ENCODE assay signal across 1 cellular context in genomic region chr19:3987619-3988371, GRCh38.
TF ChIP-seq lines count a peak whose summit lies in the region.

No MANE protein-coding gene starts in this region.

TF ChIP-seq in A549, 52 proteins besides CTCF, POLR2A, EP300 and RAD21 (continued from another document):
- no peak for TF ChIP-seq PBX3 (IDR thresholded peaks at IDR 0.05)
- TF ChIP-seq BCL3 (IDR thresholded peaks at IDR 0.05): no peak
- no peak for TF ChIP-seq HDAC2 (IDR thresholded peaks at IDR 0.05)
- no peak for TF ChIP-seq PHF8 (IDR thresholded peaks at IDR 0.05; ENCODE audit: borderline replicate concordance, low read depth)
- TF ChIP-seq RNF2 (IDR thresholded peaks at IDR 0.05; ENCODE audit: borderline replicate concordance, low read depth): no peak
- TF ChIP-seq HMGXB4 (CRISPR knock-in tag; IDR thresholded peaks at IDR 0.05; ENCODE audit: borderline replicate concordance): no peak
- TF ChIP-seq HOXB13 (CRISPR knock-in tag; IDR thresholded peaks at IDR 0.05; ENCODE audit: low read depth): no peak
- TF ChIP-seq CBX8 (IDR thresholded peaks at IDR 0.05): no peak
- TF ChIP-seq RARB (CRISPR knock-in tag; IDR thresholded peaks at IDR 0.05): no peak
- TF ChIP-seq MAFK (IDR thresholded peaks at IDR 0.05; ENCODE audit: partially characterized antibody): no peak
- no peak for TF ChIP-seq JUN (IDR thresholded peaks at IDR 0.05)
- TF ChIP-seq POLR2AphosphoS2 (conservative IDR thresholded peaks at IDR 0.05; ENCODE audit: low read length): no peak
- TF ChIP-seq NFE2L2 (conservative IDR thresholded peaks at IDR 0.05; ENCODE audit: low read length): no peak
- no peak for TF ChIP-seq EHF (CRISPR knock-in tag; IDR thresholded peaks at IDR 0.05)
- TF ChIP-seq ZNF302 (CRISPR knock-in tag; IDR thresholded peaks at IDR 0.05): no peak
